9 cellular contexts compared by ENCODE assay signal in the genomic region with DNA sequence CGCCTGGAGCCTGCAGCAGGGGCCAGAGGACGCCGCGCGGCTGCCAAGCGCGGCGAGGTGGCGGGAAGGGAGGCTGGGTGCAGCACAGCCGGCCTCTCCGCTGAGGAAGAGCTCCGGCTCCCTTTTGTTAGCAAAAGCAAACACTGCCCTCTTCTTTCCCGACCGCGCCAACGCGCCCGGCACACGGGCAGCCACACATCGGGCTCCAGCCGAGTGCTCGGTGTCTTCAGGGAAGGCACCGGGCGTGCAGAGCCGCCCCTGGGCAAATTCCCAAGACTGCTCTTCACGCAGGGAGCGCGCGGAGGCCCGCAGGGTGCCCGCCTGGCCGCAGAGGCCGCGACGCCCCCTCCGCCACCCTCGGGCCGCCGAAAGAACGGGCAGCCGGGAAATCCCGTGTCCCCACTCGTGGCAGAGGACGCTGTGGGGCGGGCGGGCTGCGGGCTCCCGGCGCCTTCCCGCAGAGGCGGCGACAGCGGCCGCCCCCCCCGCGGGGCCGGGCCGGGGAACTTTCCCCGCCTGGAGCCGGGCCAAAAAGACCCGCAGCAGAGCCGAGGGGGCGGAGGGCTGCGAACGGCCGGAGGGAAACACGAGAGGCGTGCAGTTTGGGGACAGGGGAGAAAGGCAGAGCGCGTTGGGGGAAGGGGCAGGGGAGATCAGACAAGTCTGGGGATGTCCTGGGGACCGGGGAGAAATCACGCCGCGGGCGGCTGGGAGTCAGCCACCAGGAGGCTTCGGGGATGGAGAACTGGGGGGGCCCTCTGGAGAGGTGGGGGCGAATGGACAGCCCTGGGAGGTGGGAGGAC. TPM values are rescaled to one million over a fixed set of nuclear protein-coding genes. Genes with fewer than 3 reads are reported as not detected.
DNase-seq lines count a peak whose midpoint lies in the region; ATAC-seq, FAIRE-seq and TF ChIP-seq lines count a peak whose summit lies in the region.
"Had no signal": no experiment of that assay in that cellular context is flagged by ENCODE, and none has a peak within 500 bp of the region (broad histone marks: within the 10 kb centered on the region; RNA-seq: fewer than 3 reads in every experiment).

No MANE protein-coding gene starts in this region.

- peaks cover 2 to 3% of the 10 kb centered on the region in 2 donors for H3K36me3 Mint-ChIP-seq in activated T-cell treated with anti-CD3 and anti-CD28 coated beads, Interleukin-2, amount 50 U/mL, for 72 hours (ENCODE audit: insufficient read depth in 2 of 2)
- H3K36me3 Mint-ChIP-seq in nephron (ENCODE audit: low read depth), result no peaks in the 10 kb centered on the region

- TF ChIP-seq POLR2A in vagina (IDR thresholded peaks at IDR 0.05), result no peak

- H3K9me3 Mint-ChIP-seq in activated T-cell treated with anti-CD3 and anti-CD28 coated beads, Interleukin-2, amount 50 U/mL, for 72 hours, result peaks cover 0 to 2% of the 10 kb centered on the region in 2 donors
- H3K9me3 Mint-ChIP-seq in nephron, result no peaks in the 10 kb centered on the region

- no peaks in the 10 kb centered on the region for H3K36me3 ChIP-seq in vagina

- H3K27me3 ChIP-seq in vagina, result no peaks in the 10 kb centered on the region

- TF ChIP-seq CTCF in AG09309 (IDR thresholded peaks at IDR 0.05; ENCODE audit: control insufficient read depth, insufficient read depth, low read depth, low read length, missing control alignments) (peak; percentile 32), GM20000 (IDR thresholded peaks at IDR 0.05; ENCODE audit: extremely low read depth, missing control alignments) (peak; percentile 30), nephron (IDR thresholded peaks at IDR 0.05; ENCODE audit: unreplicated experiment in 3 of 3) (peak; percentile 46 to 57 (median 49)), vagina (IDR thresholded peaks at IDR 0.05) (peak in 1 of 3 experiments; percentile 15)

- no peak for DNase-seq in AG09309 (ENCODE audit: low read depth)
- DNase-seq in GM20000 (ENCODE audit: low spot score), result peak; percentile 67
- peak; percentile 46 to 85 for DNase-seq in NCI-H446 (lab: John Stamatoyannopoulos, UW)
- DNase-seq in activated T-cell treated with anti-CD3 and anti-CD28 coated beads, Interleukin-2, amount 50 U/mL, for 72 hours, result peak; percentile 20 to 35
- DNase-seq in frontal cortex (ENCODE audit: low spot score in 2 of 2), result peak; percentile 53 to 72
- no peak for DNase-seq in vagina (ENCODE audit: extremely low spot score in 2 of 2)

- peak; percentile 12 to 22 for ATAC-seq in activated T-cell treated with anti-CD3 and anti-CD28 coated beads, Interleukin-2, amount 50 U/mL, for 72 hours (replicated peaks in 1 of 2)
- ATAC-seq in HG03520 (IDR thresholded peaks at IDR 0.05; ENCODE audit: unreplicated experiment), result no peak

- H3K4me1 ChIP-seq in vagina, result peaks cover 34% of the 10 kb centered on the region

- H3K27ac ChIP-seq in vagina, result peak overlapping the region; percentile 54

- intact Hi-C loops in vagina (cut with DNase I), result no loop called here

- no peak overlapping the region for H3K27ac Mint-ChIP-seq in activated T-cell treated with anti-CD3 and anti-CD28 coated beads, Interleukin-2, amount 50 U/mL, for 72 hours
- peak overlapping the region in 1 of 3 experiments; percentile 68 for H3K27ac Mint-ChIP-seq in nephron

- no peaks in the 10 kb centered on the region for H3K9me3 ChIP-seq in vagina

- H3K27me3 Mint-ChIP-seq in activated T-cell treated with anti-CD3 and anti-CD28 coated beads, Interleukin-2, amount 50 U/mL, for 72 hours (ENCODE audit: low read depth), result peaks cover 26% of the 10 kb centered on the region
- peaks cover 20% of the 10 kb centered on the region for H3K27me3 Mint-ChIP-seq in nephron (ENCODE audit: low read depth)

- peak overlapping the region; percentile 75 to 78 for H3K4me3 Mint-ChIP-seq in activated T-cell treated with anti-CD3 and anti-CD28 coated beads, Interleukin-2, amount 50 U/mL, for 72 hours
- H3K4me3 Mint-ChIP-seq in nephron, result peak overlapping the region; percentile 90 to 93 (median 90)

- peaks cover 8% of the 10 kb centered on the region for H3K4me1 Mint-ChIP-seq in activated T-cell treated with anti-CD3 and anti-CD28 coated beads, Interleukin-2, amount 50 U/mL, for 72 hours (ENCODE audit: low read depth)
- H3K4me1 Mint-ChIP-seq in nephron, result peaks cover 20% of the 10 kb centered on the region

- H3K4me3 ChIP-seq in AG09309 (ENCODE audit: control insufficient read depth, low read depth, low read length) (peak overlapping the region; percentile 69), vagina (peak overlapping the region; percentile 50 to 59)

- no peak for FAIRE-seq in frontal cortex (lab: Jason Lieb, UNC)
- FAIRE-seq: islet of Langerhans had no signal

RNA-seq across cellular contexts. Expression of a gene that starts 0.9 kb away (rescaled TPM):
- 1 to 10 TPM; 1.7 to 2.1 TPM for total RNA-seq in activated T-cell treated with anti-CD3 and anti-CD28 coated beads, Interleukin-2, amount 50 U/mL, for 72 hours
- total RNA-seq in frontal cortex (195 TPM), vagina (37.1 TPM)

Comparison
In these comparisons a context has a peak if more than half of its experiments do, and no peak if none do; other contexts are left out.
1. DNase-seq: peak in GM20000 (single experiment), NCI-H446 (2 of 2), activated T-cell treated with anti-CD3 and anti-CD28 coated beads, Interleukin-2, amount 50 U/mL, for 72 hours (2 of 2) and frontal cortex (2 of 2); none in AG09309 (single experiment) and vagina (0 of 2).
2. RNA of a gene that starts 0.9 kb away (total RNA-seq): 195 TPM in frontal cortex (single experiment) and 37.1 TPM in vagina (single experiment); 1.7 to 2.1 TPM in activated T-cell treated with anti-CD3 and anti-CD28 coated beads, Interleukin-2, amount 50 U/mL, for 72 hours; every median in the first group is over 10 times any median in the second.